1 cellular context compared by ENCODE assay signal in genomic region chr6:89999154-89999553, GRCh38.
A peak's percentile ranks its signal among the peaks of the same experiment; 100 is the strongest.
TF ChIP-seq lines count a peak whose summit lies in the region.

No MANE protein-coding gene starts in this region.

TF ChIP-seq in K562, 482 proteins besides CTCF, POLR2A, EP300 and RAD21 (continued from another document):
- TF ChIP-seq, protein P1, sequence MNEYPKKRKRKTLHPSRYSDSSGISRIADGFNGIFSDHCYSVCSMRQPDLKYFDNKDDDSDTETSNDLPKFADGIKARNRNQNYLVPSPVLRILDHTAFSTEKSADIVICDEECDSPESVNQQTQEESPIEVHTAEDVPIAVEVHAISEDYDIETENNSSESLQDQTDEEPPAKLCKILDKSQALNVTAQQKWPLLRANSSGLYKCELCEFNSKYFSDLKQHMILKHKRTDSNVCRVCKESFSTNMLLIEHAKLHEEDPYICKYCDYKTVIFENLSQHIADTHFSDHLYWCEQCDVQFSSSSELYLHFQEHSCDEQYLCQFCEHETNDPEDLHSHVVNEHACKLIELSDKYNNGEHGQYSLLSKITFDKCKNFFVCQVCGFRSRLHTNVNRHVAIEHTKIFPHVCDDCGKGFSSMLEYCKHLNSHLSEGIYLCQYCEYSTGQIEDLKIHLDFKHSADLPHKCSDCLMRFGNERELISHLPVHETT (CRISPR knock-in tag; conservative IDR thresholded peaks at IDR 0.05 in 1 of 2, IDR thresholded peaks at IDR 0.05 in 1 of 2) = 0 out of 4 replicates have a peak, but pooled peaks of 1 of the 2 experiments have one; percentile 36
- TF ChIP-seq, protein P2, sequence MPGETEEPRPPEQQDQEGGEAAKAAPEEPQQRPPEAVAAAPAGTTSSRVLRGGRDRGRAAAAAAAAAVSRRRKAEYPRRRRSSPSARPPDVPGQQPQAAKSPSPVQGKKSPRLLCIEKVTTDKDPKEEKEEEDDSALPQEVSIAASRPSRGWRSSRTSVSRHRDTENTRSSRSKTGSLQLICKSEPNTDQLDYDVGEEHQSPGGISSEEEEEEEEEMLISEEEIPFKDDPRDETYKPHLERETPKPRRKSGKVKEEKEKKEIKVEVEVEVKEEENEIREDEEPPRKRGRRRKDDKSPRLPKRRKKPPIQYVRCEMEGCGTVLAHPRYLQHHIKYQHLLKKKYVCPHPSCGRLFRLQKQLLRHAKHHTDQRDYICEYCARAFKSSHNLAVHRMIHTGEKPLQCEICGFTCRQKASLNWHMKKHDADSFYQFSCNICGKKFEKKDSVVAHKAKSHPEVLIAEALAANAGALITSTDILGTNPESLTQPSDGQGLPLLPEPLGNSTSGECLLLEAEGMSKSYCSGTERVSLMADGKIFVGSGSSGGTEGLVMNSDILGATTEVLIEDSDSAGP (CRISPR knock-in tag; IDR thresholded peaks at IDR 0.05) = no peak
- TF ChIP-seq C11orf30 (IDR thresholded peaks at IDR 0.05; ENCODE audit: low read depth) = no peak
- TF ChIP-seq SRSF3 (IDR thresholded peaks at IDR 0.05; ENCODE audit: insufficient read depth, low read length) = no peak
- TF ChIP-seq, protein P3, sequence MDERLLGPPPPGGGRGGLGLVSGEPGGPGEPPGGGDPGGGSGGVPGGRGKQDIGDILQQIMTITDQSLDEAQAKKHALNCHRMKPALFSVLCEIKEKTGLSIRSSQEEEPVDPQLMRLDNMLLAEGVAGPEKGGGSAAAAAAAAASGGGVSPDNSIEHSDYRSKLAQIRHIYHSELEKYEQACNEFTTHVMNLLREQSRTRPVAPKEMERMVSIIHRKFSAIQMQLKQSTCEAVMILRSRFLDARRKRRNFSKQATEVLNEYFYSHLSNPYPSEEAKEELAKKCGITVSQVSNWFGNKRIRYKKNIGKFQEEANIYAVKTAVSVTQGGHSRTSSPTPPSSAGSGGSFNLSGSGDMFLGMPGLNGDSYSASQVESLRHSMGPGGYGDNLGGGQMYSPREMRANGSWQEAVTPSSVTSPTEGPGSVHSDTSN (CRISPR knock-in tag; IDR thresholded peaks at IDR 0.05; ENCODE audit: low read depth) = no peak
- TF ChIP-seq, protein P3 (tag; conservative IDR thresholded peaks at IDR 0.05; ENCODE audit: low read depth) = peak; percentile 73
- TF ChIP-seq HEY1 (CRISPR knock-in tag; IDR thresholded peaks at IDR 0.05; ENCODE audit: borderline replicate concordance) = no peak
- TF ChIP-seq, protein P4, sequence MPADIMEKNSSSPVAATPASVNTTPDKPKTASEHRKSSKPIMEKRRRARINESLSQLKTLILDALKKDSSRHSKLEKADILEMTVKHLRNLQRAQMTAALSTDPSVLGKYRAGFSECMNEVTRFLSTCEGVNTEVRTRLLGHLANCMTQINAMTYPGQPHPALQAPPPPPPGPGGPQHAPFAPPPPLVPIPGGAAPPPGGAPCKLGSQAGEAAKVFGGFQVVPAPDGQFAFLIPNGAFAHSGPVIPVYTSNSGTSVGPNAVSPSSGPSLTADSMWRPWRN (IDR thresholded peaks at IDR 0.05; ENCODE audit: low read depth) = peak; percentile 74; the same call in 1 of the 2 replicates
- TF ChIP-seq SOX6 (IDR thresholded peaks at IDR 0.05) = peak; percentile 84
- no peak for TF ChIP-seq ZSCAN29 (IDR thresholded peaks at IDR 0.05)
- peak; percentile 80 for TF ChIP-seq CTBP1 (IDR thresholded peaks at IDR 0.05; ENCODE audit: borderline replicate concordance)
- TF ChIP-seq HMGXB4 (CRISPR knock-in tag; IDR thresholded peaks at IDR 0.05) = no peak
- TF ChIP-seq TAF1 (IDR thresholded peaks at IDR 0.05; ENCODE audit: control insufficient read depth, extremely low read depth, insufficient read depth, low read length, severe bottlenecking) = no peak
